ENCODE assay signal across 11 cellular contexts in genomic region chr10:114347791-114348190, GRCh38.
"Had no signal": no experiment of that assay in that cellular context is flagged by ENCODE, and none has a peak within 500 bp of the region (broad histone marks: within the 10 kb centered on the region; RNA-seq: fewer than 3 reads in every experiment).

No MANE protein-coding gene starts in this region.

- ATAC-seq: SK-N-SH treated with all-trans-retinoic acid at 6 μM for 48 hours had no signal

- H3K36me3 ChIP-seq: esophagus squamous epithelium had no signal

- H3K4me3 ChIP-seq: esophagus squamous epithelium had no signal

- DNase-seq: activated CD4-positive, alpha-beta T cell treated with anti-CD3 and anti-CD28 coated beads, Interleukin-2, amount 50 U/mL, for 4 hours; activated gamma-delta T cell; effector CD8-positive, alpha-beta T cell; esophagus squamous epithelium; immature natural killer cell; kidney glomerular epithelial cell; naive B cell; stimulated activated CD4-positive, alpha-beta T cell treated with anti-CD3 and anti-CD28 coated beads, Interleukin-12 subunit alpha, Interleukin-12 subunit beta, amount 100 ng/mL, for 4 hours; stimulated activated CD4-positive, alpha-beta T cell treated with anti-CD3 and anti-CD28 coated beads, Interleukin-1b, Interleukin-23, amount 100 ng/mL, for 48 hours; stimulated activated naive CD8-positive, alpha-beta T cell treated with anti-CD3 and anti-CD28 coated beads, Interleukin-15, Interleukin-2, amounts not matched to agents 100 U/mL and 50 U/mL, for 24 hours had no signal

- H3K27me3 ChIP-seq: esophagus squamous epithelium had no signal

- H3K9me3 ChIP-seq: esophagus squamous epithelium had no signal
